13 cellular contexts compared by ENCODE assay signal in the genomic region with DNA sequence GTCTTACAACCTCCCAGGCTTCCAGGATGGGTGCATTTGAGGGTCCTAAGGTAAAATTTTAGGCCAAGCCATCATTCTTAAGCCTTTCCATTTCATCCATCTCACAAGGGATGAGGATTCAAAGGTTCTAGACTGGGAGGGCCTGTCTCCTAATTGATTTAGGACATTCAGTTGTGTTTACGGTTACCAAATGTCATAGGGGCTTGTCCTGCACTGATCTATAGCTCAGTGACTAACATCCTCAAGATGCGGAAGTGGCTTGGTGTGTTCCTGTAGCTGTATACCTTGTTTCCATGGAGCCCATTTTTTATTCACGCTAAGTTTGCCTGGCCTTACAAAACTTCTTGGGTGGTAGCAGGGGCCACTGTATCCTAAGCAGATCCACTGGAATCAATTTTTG. TPM values are rescaled to one million over a fixed set of nuclear protein-coding genes. Genes with fewer than 3 reads are reported as not detected.
DNase-seq lines count a peak whose midpoint lies in the region; ATAC-seq and TF ChIP-seq lines count a peak whose summit lies in the region.
"Had no signal": no experiment of that assay in that cellular context is flagged by ENCODE, and none has a peak within 500 bp of the region (broad histone marks: within the 10 kb centered on the region; RNA-seq: fewer than 3 reads in every experiment).

No MANE protein-coding gene starts in this region.

- intact Hi-C loops in left ventricle myocardium superior (cut with micrococcal nuclease) = no loop called here

- peak; percentile 67 to 72 for ATAC-seq in activated T-cell treated with anti-CD3 and anti-CD28 coated beads, Interleukin-2, amount 50 U/mL, for 72 hours (replicated peaks in 1 of 2)
- no peak for ATAC-seq in GM21526 (IDR thresholded peaks at IDR 0.05; ENCODE audit: low FRiP score, unreplicated experiment)
- ATAC-seq in left ventricle myocardium superior = no peak
- no peak for ATAC-seq in omental fat pad (ENCODE audit: low FRiP score)

- no peaks in the 10 kb centered on the region for H3K27me3 Mint-ChIP-seq in activated T-cell treated with anti-CD3 and anti-CD28 coated beads, Interleukin-2, amount 50 U/mL, for 72 hours (ENCODE audit: low read depth)
- H3K27me3 Mint-ChIP-seq in stimulated activated naive CD8-positive, alpha-beta T cell treated with anti-CD3 and anti-CD28 coated beads, Interleukin-15, Interleukin-2, amounts not matched to agents 100 ng/mL and 50 ng/mL, for 24 hours = no peaks in the 10 kb centered on the region
- H3K27me3 Mint-ChIP-seq: activated naive CD4-positive, alpha-beta T cell treated with anti-CD3 and anti-CD28 coated beads, Interleukin-2, amount 10 ng/mL, durations not matched to agents 7 days and 5 days had no signal

- no peak overlapping the region for H3K4me3 Mint-ChIP-seq in activated T-cell treated with anti-CD3 and anti-CD28 coated beads, Interleukin-2, amount 50 U/mL, for 72 hours
- H3K4me3 Mint-ChIP-seq in stimulated activated naive CD8-positive, alpha-beta T cell treated with anti-CD3 and anti-CD28 coated beads, Interleukin-15, Interleukin-2, amounts not matched to agents 100 ng/mL and 50 ng/mL, for 24 hours = no peak overlapping the region
- H3K4me3 Mint-ChIP-seq: activated naive CD4-positive, alpha-beta T cell treated with anti-CD3 and anti-CD28 coated beads, Interleukin-2, amount 10 ng/mL, durations not matched to agents 7 days and 5 days had no signal

- TF ChIP-seq CTCF in omental fat pad (IDR thresholded peaks at IDR 0.05) = no peak

- H3K27ac Mint-ChIP-seq in activated T-cell treated with anti-CD3 and anti-CD28 coated beads, Interleukin-2, amount 50 U/mL, for 72 hours = peak overlapping the region; percentile 34
- peak overlapping the region; percentile 43 for H3K27ac Mint-ChIP-seq in stimulated activated naive CD8-positive, alpha-beta T cell treated with anti-CD3 and anti-CD28 coated beads, Interleukin-15, Interleukin-2, amounts not matched to agents 100 ng/mL and 50 ng/mL, for 24 hours

- H3K4me1 Mint-ChIP-seq in activated T-cell treated with anti-CD3 and anti-CD28 coated beads, Interleukin-2, amount 50 U/mL, for 72 hours (ENCODE audit: low read depth) = peaks cover 8% of the 10 kb centered on the region
- peaks cover 19% of the 10 kb centered on the region for H3K4me1 Mint-ChIP-seq in stimulated activated naive CD8-positive, alpha-beta T cell treated with anti-CD3 and anti-CD28 coated beads, Interleukin-15, Interleukin-2, amounts not matched to agents 100 ng/mL and 50 ng/mL, for 24 hours (ENCODE audit: low read depth)

- H3K9me3 Mint-ChIP-seq in activated T-cell treated with anti-CD3 and anti-CD28 coated beads, Interleukin-2, amount 50 U/mL, for 72 hours = no peaks in the 10 kb centered on the region
- peaks cover 3% of the 10 kb centered on the region for H3K9me3 Mint-ChIP-seq in stimulated activated naive CD8-positive, alpha-beta T cell treated with anti-CD3 and anti-CD28 coated beads, Interleukin-15, Interleukin-2, amounts not matched to agents 100 ng/mL and 50 ng/mL, for 24 hours
- H3K9me3 Mint-ChIP-seq: activated naive CD4-positive, alpha-beta T cell treated with anti-CD3 and anti-CD28 coated beads, Interleukin-2, amount 10 ng/mL, durations not matched to agents 7 days and 5 days had no signal

- peaks cover 0 to 1% of the 10 kb centered on the region in 2 donors for H3K36me3 Mint-ChIP-seq in activated T-cell treated with anti-CD3 and anti-CD28 coated beads, Interleukin-2, amount 50 U/mL, for 72 hours (ENCODE audit: insufficient read depth in 2 of 2)
- H3K36me3 Mint-ChIP-seq in stimulated activated naive CD8-positive, alpha-beta T cell treated with anti-CD3 and anti-CD28 coated beads, Interleukin-15, Interleukin-2, amounts not matched to agents 100 ng/mL and 50 ng/mL, for 24 hours (ENCODE audit: low read depth) = no peaks in the 10 kb centered on the region
- H3K36me3 Mint-ChIP-seq: activated naive CD4-positive, alpha-beta T cell treated with anti-CD3 and anti-CD28 coated beads, Interleukin-2, amount 10 ng/mL, durations not matched to agents 7 days and 5 days had no signal

- DNase-seq in activated T-cell treated with anti-CD3 and anti-CD28 coated beads, Interleukin-2, amount 50 U/mL, for 72 hours = no peak
- DNase-seq in activated T-cell treated with anti-CD3 and anti-CD28 coated beads, Interleukin-2, amount 50 U/mL, for 48 hours = no peak
- DNase-seq in NOMO-1 treated with dmso at 0.1 percent for 144 hours (lab: John Stamatoyannopoulos, UW; ENCODE audit: unreplicated experiment) = peak; percentile 66
- DNase-seq in central memory CD4-positive, alpha-beta T cell = peak; percentile 24
- DNase-seq in left ventricle myocardium superior = no peak
- no peak for DNase-seq in omental fat pad (ENCODE audit: low spot score)
- DNase-seq: ACHN; activated naive CD4-positive, alpha-beta T cell treated with anti-CD3 and anti-CD28 coated beads, Interleukin-2, amount 10 ng/mL, durations not matched to agents 7 days and 5 days; hypothalamus; Karpas-422; NCI-H446 had no signal

RNA-seq across cellular contexts. Expression of a gene that starts 52.8 kb away (rescaled TPM):
- 10 to 100 TPM; 14.3 TPM for total RNA-seq in activated T-cell treated with anti-CD3 and anti-CD28 coated beads, Interleukin-2, amount 50 U/mL, for 72 hours
- total RNA-seq in left ventricle myocardium superior (3.5 TPM), omental fat pad (10 to 100 TPM in 2 of 4 donors, 1 to 10 TPM in 2; 3.1 to 13.0 (median 10.2) TPM)

Comparison
In these comparisons a context has a peak if more than half of its experiments do, and no peak if none do; other contexts are left out.
1. ATAC-seq: peak in activated T-cell treated with anti-CD3 and anti-CD28 coated beads, Interleukin-2, amount 50 U/mL, for 72 hours (2 of 2); none in GM21526 (single experiment), left ventricle myocardium superior (single experiment) and omental fat pad (single experiment).
2. DNase-seq: peak in NOMO-1 treated with dmso at 0.1 percent for 144 hours (single experiment) and central memory CD4-positive, alpha-beta T cell (single experiment); none in activated T-cell treated with anti-CD3 and anti-CD28 coated beads, Interleukin-2, amount 50 U/mL, for 72 hours (0 of 2), activated T-cell treated with anti-CD3 and anti-CD28 coated beads, Interleukin-2, amount 50 U/mL, for 48 hours (0 of 2), left ventricle myocardium superior (single experiment) and omental fat pad (single experiment).